22 cellular contexts compared by ENCODE assay signal in the genomic region with DNA sequence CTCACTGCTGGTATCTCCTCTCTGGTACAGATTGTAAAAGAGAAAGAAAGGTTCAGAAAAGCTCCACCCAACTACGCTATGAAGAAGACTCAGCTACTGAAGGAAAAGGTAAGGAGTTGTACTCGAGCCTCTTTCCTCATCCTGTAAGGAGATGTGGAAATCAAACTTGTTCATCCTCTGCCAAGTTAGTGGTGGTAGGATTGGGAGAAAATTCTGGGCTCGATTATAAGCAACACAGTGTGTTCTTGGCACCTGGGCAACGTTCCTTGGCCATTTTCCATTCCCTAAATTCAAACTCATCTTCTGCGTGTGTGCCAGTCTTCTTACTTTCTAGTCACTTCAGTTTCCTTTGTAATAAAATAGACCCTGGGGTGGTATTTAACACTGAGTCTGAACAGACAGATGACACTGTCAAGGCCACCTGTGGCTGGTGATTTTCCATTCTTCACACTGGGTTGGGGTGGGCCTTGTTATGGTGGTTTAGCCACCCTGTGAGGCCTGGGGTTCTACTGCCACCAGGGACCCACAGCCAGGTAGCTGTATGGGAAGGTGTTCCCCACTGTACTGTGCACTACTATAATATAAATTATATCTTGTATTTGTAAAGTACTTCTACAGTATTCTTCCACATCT. TPM values are rescaled to one million over a fixed set of nuclear protein-coding genes. Genes with fewer than 3 reads are reported as not detected.
DNase-seq lines count a peak whose midpoint lies in the region; ATAC-seq and TF ChIP-seq lines count a peak whose summit lies in the region.
"Had no signal": no experiment of that assay in that cellular context is flagged by ENCODE, and none has a peak within 500 bp of the region (broad histone marks: within the 10 kb centered on the region; RNA-seq: fewer than 3 reads in every experiment).

No MANE protein-coding gene starts in this region.

- no peak for DNase-seq in activated CD8-positive, alpha-beta T cell treated with anti-CD3 and anti-CD28 coated beads for 36 hours
- no peak for DNase-seq in activated CD8-positive, alpha-beta T cell treated with anti-CD3 and anti-CD28 coated beads, Interleukin-2, amount 10 ng/mL, durations not matched to agents 7 days and 5 days
- DNase-seq in PC-3: no peak
- DNase-seq in epithelial cell of esophagus (ENCODE audit: low read depth): peak; percentile 37
- no peak for DNase-seq in psoas muscle
- no peak for DNase-seq in BE2C
- no peak for DNase-seq in substantia nigra (lab: John Stamatoyannopoulos, UW)
- DNase-seq in upper lobe of right lung: no peak
- DNase-seq: 8988T; activated B cell treated with CpG ODN at 0.5 μM for 24 hours; aorta; colonic mucosa; DMS79; naive thymus-derived CD8-positive, alpha-beta T cell; NCI-H1417 treated with DMSO at 0.1 percent for 48 hours; NCI-H524 treated with DMSO at 0.1 percent for 48 hours; SIG-M5; stimulated activated CD4-positive, alpha-beta T cell treated with anti-CD3 and anti-CD28 coated beads, Interleukin-12 subunit alpha, Interleukin-12 subunit beta, amount 100 ng/mL, for 4 hours; T-helper 2 cell; transverse colon had no signal

- no peaks in the 10 kb centered on the region for H3K79me2 ChIP-seq in PC-3 (ENCODE audit: low read length)
- H3K79me2 ChIP-seq: parathyroid adenoma had no signal

- peak; percentile 54 for ATAC-seq in activated CD8-positive, alpha-beta T cell treated with anti-CD3 and anti-CD28 coated beads for 36 hours
- ATAC-seq in activated CD8-positive, alpha-beta T cell treated with anti-CD3 and anti-CD28 coated beads, Interleukin-2, amount 10 ng/mL, durations not matched to agents 7 days and 5 days: no peak
- ATAC-seq in PC-3 (no peak), psoas muscle (peak in 3 of 4 donors; percentile 29 to 61 (median 35)), upper lobe of right lung (no peak)
- ATAC-seq: naive thymus-derived CD8-positive, alpha-beta T cell had no signal

- H3F3A ChIP-seq in PC-3 (ENCODE audit: low read length, unreplicated experiment): no peaks in the 10 kb centered on the region

- H3K27ac Mint-ChIP-seq in activated CD8-positive, alpha-beta T cell treated with anti-CD3 and anti-CD28 coated beads for 36 hours: peak overlapping the region; percentile 84
- H3K27ac Mint-ChIP-seq in activated CD8-positive, alpha-beta T cell treated with anti-CD3 and anti-CD28 coated beads, Interleukin-2, amount 10 ng/mL, durations not matched to agents 7 days and 5 days: no peak overlapping the region
- H3K27ac Mint-ChIP-seq: activated B cell treated with CpG ODN at 0.5 μM for 24 hours had no signal

- H3K27me3 ChIP-seq in PC-3 (ENCODE audit: low read length) (no peaks in the 10 kb centered on the region), psoas muscle (ENCODE audit: insufficient read depth in 3 of 3, low read length in 2 of 3) (no peaks in the 10 kb centered on the region), BE2C (no peaks in the 10 kb centered on the region), upper lobe of right lung (no peaks in the 10 kb centered on the region)
- H3K27me3 ChIP-seq: colonic mucosa, transverse colon had no signal

- no peaks in the 10 kb centered on the region for H3K27me3 Mint-ChIP-seq in activated CD8-positive, alpha-beta T cell treated with anti-CD3 and anti-CD28 coated beads for 36 hours
- no peaks in the 10 kb centered on the region for H3K27me3 Mint-ChIP-seq in activated CD8-positive, alpha-beta T cell treated with anti-CD3 and anti-CD28 coated beads, Interleukin-2, amount 10 ng/mL, durations not matched to agents 7 days and 5 days (ENCODE audit: low read depth)
- H3K27me3 Mint-ChIP-seq: activated B cell treated with CpG ODN at 0.5 μM for 24 hours; naive thymus-derived CD8-positive, alpha-beta T cell had no signal

- H3K4me2 ChIP-seq in PC-3 (ENCODE audit: low read length): no peak overlapping the region

- CTCF ChIA-PET in activated CD8-positive, alpha-beta T cell treated with anti-CD3 and anti-CD28 coated beads for 36 hours (lab: Charles Lee): interaction anchor here (0.8 to 6.8 kb wide), 2 partner anchors 11 to 15 kb away, joined by 3 to 49 read pairs; no protein-coding TSS in a partner anchor
- CTCF ChIA-PET in activated CD8-positive, alpha-beta T cell treated with anti-CD3 and anti-CD28 coated beads, Interleukin-2, amount 10 ng/mL, durations not matched to agents 7 days and 5 days (lab: Charles Lee): interaction anchor here (0.7 to 6.8 kb wide), 3 partner anchors 8 to 30 kb away, joined by 3 to 47 read pairs (median 3); no protein-coding TSS in a partner anchor
- CTCF ChIA-PET in PC-3 (lab: Charles Lee): no interaction called here

- peaks cover 45% of the 10 kb centered on the region for H3K36me3 Mint-ChIP-seq in activated CD8-positive, alpha-beta T cell treated with anti-CD3 and anti-CD28 coated beads for 36 hours (ENCODE audit: low read depth)
- H3K36me3 Mint-ChIP-seq in activated CD8-positive, alpha-beta T cell treated with anti-CD3 and anti-CD28 coated beads, Interleukin-2, amount 10 ng/mL, durations not matched to agents 7 days and 5 days (ENCODE audit: low read depth): peaks cover 58% of the 10 kb centered on the region

- no peaks in the 10 kb centered on the region for H3K9me2 ChIP-seq in PC-3 (replicated peaks; ENCODE audit: low read length)

- H3K4me1 Mint-ChIP-seq in activated CD8-positive, alpha-beta T cell treated with anti-CD3 and anti-CD28 coated beads for 36 hours (ENCODE audit: low read depth): peaks cover 13% of the 10 kb centered on the region
- H3K4me1 Mint-ChIP-seq in activated CD8-positive, alpha-beta T cell treated with anti-CD3 and anti-CD28 coated beads, Interleukin-2, amount 10 ng/mL, durations not matched to agents 7 days and 5 days (ENCODE audit: low read depth): no peaks in the 10 kb centered on the region
- H3K4me1 Mint-ChIP-seq: activated B cell treated with CpG ODN at 0.5 μM for 24 hours; naive thymus-derived CD8-positive, alpha-beta T cell had no signal

- H3K4me3 ChIP-seq in PC-3 (ENCODE audit: low read length): no peak overlapping the region
- no peak overlapping the region for H3K4me3 ChIP-seq in epithelial cell of esophagus (ENCODE audit: low read length)
- no peak overlapping the region for H3K4me3 ChIP-seq in psoas muscle
- no peak overlapping the region for H3K4me3 ChIP-seq in BE2C (ENCODE audit: low read depth, low read length)
- no peak overlapping the region for H3K4me3 ChIP-seq in upper lobe of right lung
- H3K4me3 ChIP-seq: colonic mucosa, transverse colon had no signal

- no peak overlapping the region for H2AFZ ChIP-seq in PC-3 (ENCODE audit: low read length)
- H2AFZ ChIP-seq: parathyroid adenoma had no signal

- no peaks in the 10 kb centered on the region for H3K9me3 Mint-ChIP-seq in activated CD8-positive, alpha-beta T cell treated with anti-CD3 and anti-CD28 coated beads for 36 hours
- H3K9me3 Mint-ChIP-seq in activated CD8-positive, alpha-beta T cell treated with anti-CD3 and anti-CD28 coated beads, Interleukin-2, amount 10 ng/mL, durations not matched to agents 7 days and 5 days (ENCODE audit: insufficient read depth): no peaks in the 10 kb centered on the region
- H3K9me3 Mint-ChIP-seq: activated B cell treated with CpG ODN at 0.5 μM for 24 hours; naive thymus-derived CD8-positive, alpha-beta T cell had no signal

- H3K9ac ChIP-seq in PC-3 (ENCODE audit: low read length): no peak overlapping the region
- H3K9ac ChIP-seq: parathyroid adenoma had no signal

- peaks cover 20% of the 10 kb centered on the region for H3K4me1 ChIP-seq in PC-3 (ENCODE audit: insufficient read depth, low read length)
- H3K4me1 ChIP-seq in psoas muscle: no peaks in the 10 kb centered on the region
- no peaks in the 10 kb centered on the region for H3K4me1 ChIP-seq in BE2C
- no peaks in the 10 kb centered on the region for H3K4me1 ChIP-seq in upper lobe of right lung
- H3K4me1 ChIP-seq: parathyroid adenoma had no signal

- WGBS in psoas muscle, 3 donors: 55 to 81% (median 67%) methylated on average over 5 of the region's 5 CpGs

- POLR2A ChIA-PET in activated CD8-positive, alpha-beta T cell treated with anti-CD3 and anti-CD28 coated beads for 36 hours (lab: Charles Lee): no interaction called here
- POLR2A ChIA-PET in activated CD8-positive, alpha-beta T cell treated with anti-CD3 and anti-CD28 coated beads, Interleukin-2, amount 10 ng/mL, durations not matched to agents 7 days and 5 days (lab: Charles Lee): no interaction called here
- POLR2A ChIA-PET in PC-3 (lab: Charles Lee; ENCODE audit: unreplicated experiment): no interaction called here

- H3K27ac ChIP-seq in PC-3 (ENCODE audit: low read length) (peak overlapping the region; percentile 37; the same call in 1 of the 2 replicates), psoas muscle (no peak overlapping the region), substantia nigra (ENCODE audit: low read depth, low read length, poor library complexity, severe bottlenecking) (no peak overlapping the region), upper lobe of right lung (no peak overlapping the region)
- H3K27ac ChIP-seq: colonic mucosa, parathyroid adenoma, transverse colon had no signal

- no peak overlapping the region for H3K4me3 Mint-ChIP-seq in activated CD8-positive, alpha-beta T cell treated with anti-CD3 and anti-CD28 coated beads for 36 hours
- H3K4me3 Mint-ChIP-seq in activated CD8-positive, alpha-beta T cell treated with anti-CD3 and anti-CD28 coated beads, Interleukin-2, amount 10 ng/mL, durations not matched to agents 7 days and 5 days: no peak overlapping the region
- H3K4me3 Mint-ChIP-seq: activated B cell treated with CpG ODN at 0.5 μM for 24 hours; naive thymus-derived CD8-positive, alpha-beta T cell had no signal

- intact Hi-C loops in activated CD8-positive, alpha-beta T cell treated with anti-CD3 and anti-CD28 coated beads for 36 hours (cut with micrococcal nuclease): no loop called here
- intact Hi-C loops in PC-3 (cut with micrococcal nuclease): no loop called here
- intact Hi-C loops in psoas muscle (cut with DNase I): no loop called here
- intact Hi-C loops in upper lobe of right lung (cut with DNase I): no loop called here

- TF ChIP-seq CTCF in activated CD8-positive, alpha-beta T cell treated with anti-CD3 and anti-CD28 coated beads for 36 hours (IDR thresholded peaks at IDR 0.05): no peak
- TF ChIP-seq CTCF in PC-3 (conservative IDR thresholded peaks at IDR 0.05; ENCODE audit: low read depth, low read length) (no peak), epithelial cell of esophagus (IDR thresholded peaks at IDR 0.05; ENCODE audit: insufficient read depth, low read depth, low read length, missing control alignments) (no peak), psoas muscle (IDR thresholded peaks at IDR 0.05) (no peak), BE2C (IDR thresholded peaks at IDR 0.05; ENCODE audit: low read depth, low read length) (no peak), upper lobe of right lung (IDR thresholded peaks at IDR 0.05) (no peak)

- H3K36me3 ChIP-seq in PC-3 (ENCODE audit: low read depth, low read length) (peaks cover 50% of the 10 kb centered on the region), psoas muscle (ENCODE audit: insufficient read depth in 1 of 2, low read depth in 1 of 2) (peaks cover 15 to 100% of the 10 kb centered on the region in 2 donors), BE2C (peaks cover 66% of the 10 kb centered on the region), upper lobe of right lung (peaks cover 100% of the 10 kb centered on the region)

- no peaks in the 10 kb centered on the region for H3K9me3 ChIP-seq in PC-3 (ENCODE audit: low read length)
- H3K9me3 ChIP-seq in psoas muscle: no peaks in the 10 kb centered on the region
- no peaks in the 10 kb centered on the region for H3K9me3 ChIP-seq in BE2C
- no peaks in the 10 kb centered on the region for H3K9me3 ChIP-seq in upper lobe of right lung
- H3K9me3 ChIP-seq: colonic mucosa, transverse colon had no signal

- H4K20me1 ChIP-seq in PC-3 (ENCODE audit: low read length): no peaks in the 10 kb centered on the region

- BruUV-seq in PC-3 (replicated peaks; lab: Mats Ljungman, UMichigan): TSS peak; percentile 93

RNA-seq across cellular contexts. Expression of a gene that starts 17.1 kb away (rescaled TPM):
- total RNA-seq in activated CD8-positive, alpha-beta T cell treated with anti-CD3 and anti-CD28 coated beads for 36 hours: 1 to 10 TPM; 4.7 to 6.1 TPM
- under 1 TPM; 0.24 to 0.29 TPM for total RNA-seq in activated CD8-positive, alpha-beta T cell treated with anti-CD3 and anti-CD28 coated beads, Interleukin-2, amount 10 ng/mL, durations not matched to agents 7 days and 5 days
- total RNA-seq in PC-3 (2014; rRNA removed) (7.8 and 16.8 TPM in 2 replicates), psoas muscle (1 to 10 TPM in 1 of 4 donors, under 1 TPM in 2, not detected in 1; 0.23 to 1.3 (median 0.89) TPM), upper lobe of right lung (0.67 TPM)
- 1 to 10 TPM in 1 of 3 donors, under 1 TPM in 2; 0.04 to 1.7 (median 0.68) TPM for polyA plus RNA-seq in psoas muscle
- 0.63 TPM for polyA plus RNA-seq in BE2C (2012; ENCODE audit: insufficient read depth, insufficient read length, low read depth)
- total RNA-seq: naive thymus-derived CD8-positive, alpha-beta T cell had no signal
- polyA plus RNA-seq: naive thymus-derived CD8-positive, alpha-beta T cell had no signal

RNA-seq across cellular contexts. Expression of a gene that starts 37.1 kb away (rescaled TPM):
- total RNA-seq in activated CD8-positive, alpha-beta T cell treated with anti-CD3 and anti-CD28 coated beads for 36 hours: under 1 TPM; 0.81 to 0.83 TPM
- under 1 TPM; 0.21 TPM for total RNA-seq in activated CD8-positive, alpha-beta T cell treated with anti-CD3 and anti-CD28 coated beads, Interleukin-2, amount 10 ng/mL, durations not matched to agents 7 days and 5 days
- total RNA-seq in PC-3 (2014; rRNA removed) (0.07 and 0.29 TPM in 2 replicates), psoas muscle (1 to 10 TPM in 1 of 4 donors, under 1 TPM in 3; 0.13 to 1.1 (median 0.18) TPM), upper lobe of right lung (15.1 TPM)
- under 1 TPM in 2 of 3 donors, not detected in 1; 0.05 to 0.12 TPM for polyA plus RNA-seq in psoas muscle
- polyA plus RNA-seq in BE2C (2012; ENCODE audit: insufficient read depth, insufficient read length, low read depth): 3.8 TPM
- total RNA-seq: lung microvascular endothelial cell had no signal
- polyA plus RNA-seq: naive thymus-derived CD8-positive, alpha-beta T cell had no signal

RNA-seq across cellular contexts. Expression of a gene that starts 59.6 kb away (rescaled TPM):
- 10 to 100 TPM; 26.8 to 30.0 TPM for total RNA-seq in activated CD8-positive, alpha-beta T cell treated with anti-CD3 and anti-CD28 coated beads for 36 hours
- 10 to 100 TPM; 31.0 to 40.7 TPM for total RNA-seq in activated CD8-positive, alpha-beta T cell treated with anti-CD3 and anti-CD28 coated beads, Interleukin-2, amount 10 ng/mL, durations not matched to agents 7 days and 5 days
- total RNA-seq in PC-3 (2014; rRNA removed) (20.2 and 25.9 TPM in 2 replicates), psoas muscle (10 to 100 TPM; 27.0 to 40.3 (median 32.2) TPM), upper lobe of right lung (27.1 TPM)
- 10 to 100 TPM; 12.2 to 28.4 (median 15.1) TPM for polyA plus RNA-seq in psoas muscle
- 20.5 TPM for polyA plus RNA-seq in BE2C (2012; ENCODE audit: insufficient read depth, insufficient read length, low read depth)

Comparison
In these comparisons a context has a peak if more than half of its experiments do, and no peak if none do; other contexts are left out.
1. ATAC-seq: peak in activated CD8-positive, alpha-beta T cell treated with anti-CD3 and anti-CD28 coated beads for 36 hours (single experiment) and psoas muscle (3 of 4); none in activated CD8-positive, alpha-beta T cell treated with anti-CD3 and anti-CD28 coated beads, Interleukin-2, amount 10 ng/mL, durations not matched to agents 7 days and 5 days (single experiment), PC-3 (single experiment) and upper lobe of right lung (single experiment).